In the genomic region with DNA sequence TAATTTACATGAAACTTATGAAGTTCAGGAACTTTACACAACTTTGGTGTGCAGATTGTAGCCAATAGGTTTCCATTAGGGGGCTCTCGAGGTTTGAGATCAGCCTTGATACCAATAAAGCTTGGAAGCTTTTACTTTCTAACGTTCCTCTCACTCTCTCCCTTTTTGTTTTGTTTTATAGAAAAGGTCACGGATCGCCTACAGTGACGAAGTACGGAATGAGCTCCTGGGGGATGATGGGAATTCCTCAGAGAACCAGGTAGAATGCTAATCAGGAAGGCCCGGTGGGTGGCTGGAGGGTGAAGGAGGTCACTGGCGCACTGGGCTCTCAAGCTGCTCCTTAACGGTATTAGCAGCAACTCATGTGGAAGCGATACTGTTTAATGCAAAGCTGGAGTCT, we compare ENCODE assay signal across 19 cellular contexts.
DNase-seq lines count a peak whose midpoint lies in the region; ATAC-seq, FAIRE-seq and TF ChIP-seq lines count a peak whose summit lies in the region.
"Had no signal": no experiment of that assay in that cellular context is flagged by ENCODE, and none has a peak within 500 bp of the region (broad histone marks: within the 10 kb centered on the region; RNA-seq: fewer than 3 reads in every experiment).

No MANE protein-coding gene starts in this region.

- intact Hi-C loops in activated naive CD4-positive, alpha-beta T cell treated with anti-CD3 and anti-CD28 coated beads for 36 hours (cut with micrococcal nuclease): loop anchor here (1.0 to 5.0 kb wide), 3 partner anchors 66 to 700 kb away; no protein-coding TSS in a partner anchor

- H3K27me3 Mint-ChIP-seq in activated naive CD4-positive, alpha-beta T cell treated with anti-CD3 and anti-CD28 coated beads for 36 hours (ENCODE audit: low read depth): no peaks in the 10 kb centered on the region
- H3K27me3 Mint-ChIP-seq in T-cell: no peaks in the 10 kb centered on the region
- H3K27me3 Mint-ChIP-seq in effector memory CD8-positive, alpha-beta T cell: no peaks in the 10 kb centered on the region
- H3K27me3 Mint-ChIP-seq in activated T-cell treated with anti-CD3 and anti-CD28 coated beads, Interleukin-2, amount 50 U/mL, for 72 hours (ENCODE audit: low read depth): no peaks in the 10 kb centered on the region
- H3K27me3 Mint-ChIP-seq: CD4-positive, alpha-beta T cell had no signal

- H2AK5ac ChIP-seq in H1 (ENCODE audit: low read depth, low read length): no peak overlapping the region
- no peak overlapping the region for H2AK5ac ChIP-seq in mesendoderm (ENCODE audit: low read length)

- CTCF ChIA-PET in HEK293T (lab: Yijun Ruan, JAX) (interaction anchor here (1.1 kb wide), 1 partner anchor 12 kb away, joined by 3 read pairs; no protein-coding TSS in a partner anchor), H1 (lab: Charles Lee; ENCODE audit: partially characterized antibody) (interaction anchor here (0.7 to 1.6 kb wide), 8 partner anchors 19 to 994 kb away, joined by 3 read pairs; no protein-coding TSS in a partner anchor), T-cell (lab: Charles Lee) (no interaction called here)
- CTCF ChIA-PET in activated naive CD4-positive, alpha-beta T cell treated with anti-CD3 and anti-CD28 coated beads for 36 hours (lab: Charles Lee): interaction anchor here (0.6 to 0.7 kb wide), 2 partner anchors 55 to 858 kb away, joined by 3 read pairs; no protein-coding TSS in a partner anchor

- no peak overlapping the region for H2BK12ac ChIP-seq in H1 (ENCODE audit: low read depth, low read length)

- H3K27ac ChIP-seq in H1 (ENCODE audit: low read depth, low read length) (no peak overlapping the region), mesendoderm (ENCODE audit: low read depth, low read length) (no peak overlapping the region), subcutaneous abdominal adipose tissue (ENCODE audit: low read depth, low read length) (no peak overlapping the region)
- H3K27ac ChIP-seq: heart left ventricle had no signal

- no peak overlapping the region for H3K56ac ChIP-seq in H1 (replicated peaks; ENCODE audit: insufficient read length, low read depth, low read length)
- no peak overlapping the region for H3K56ac ChIP-seq in mesendoderm (ENCODE audit: low read length)

- H3K4ac ChIP-seq in H1 (replicated peaks; ENCODE audit: insufficient read length, low read depth, low read length) (no peak overlapping the region), mesendoderm (ENCODE audit: low read depth, low read length) (no peak overlapping the region)

- POLR2A ChIA-PET in HEK293T (lab: Yijun Ruan, JAX): no interaction called here
- POLR2A ChIA-PET in H1 (lab: Charles Lee; ENCODE audit: partially characterized antibody): no interaction called here
- POLR2A ChIA-PET in T-cell (lab: Charles Lee): no interaction called here

- H3K4me3 Mint-ChIP-seq in activated naive CD4-positive, alpha-beta T cell treated with anti-CD3 and anti-CD28 coated beads for 36 hours: no peak overlapping the region
- H3K4me3 Mint-ChIP-seq in T-cell: no peak overlapping the region
- H3K4me3 Mint-ChIP-seq in effector memory CD8-positive, alpha-beta T cell: no peak overlapping the region
- H3K4me3 Mint-ChIP-seq in activated T-cell treated with anti-CD3 and anti-CD28 coated beads, Interleukin-2, amount 50 U/mL, for 72 hours: no peak overlapping the region
- H3K4me3 Mint-ChIP-seq: activated naive CD8-positive, alpha-beta T cell treated with anti-CD3 and anti-CD28 coated beads, Interleukin-2, amount 50 U/mL, for 24 hours; CD4-positive, alpha-beta T cell had no signal

- no peak for ATAC-seq in T-cell (replicated peaks in 1 of 4)
- ATAC-seq in effector memory CD8-positive, alpha-beta T cell (replicated peaks): no peak
- no peak for ATAC-seq in activated T-cell treated with anti-CD3 and anti-CD28 coated beads, Interleukin-2, amount 50 U/mL, for 72 hours (replicated peaks in 1 of 2)
- ATAC-seq: heart left ventricle, HepG2 had no signal

- H3K9ac ChIP-seq in H1 (replicated peaks in 1 of 4; ENCODE audit: extremely low read depth in 1 of 4, low read depth in 3 of 4, low read length in 3 of 4) (no peak overlapping the region), mesendoderm (ENCODE audit: low read length) (no peak overlapping the region), subcutaneous abdominal adipose tissue (ENCODE audit: low read length in 5 of 5) (peak overlapping the region in 2 of 5 donors; percentile 26)

- TF ChIP-seq CTCF in H1 (IDR thresholded peaks at IDR 0.05; ENCODE audit: control extremely low read depth in 1 of 3, insufficient read depth in 1 of 3, low read depth in 1 of 3, low read length in 3 of 3): no peak

- H3K9me3 ChIP-seq in H1 (ENCODE audit: insufficient read depth in 2 of 2, low read depth in 1 of 2, low read length in 1 of 2) (no peaks in the 10 kb centered on the region), subcutaneous abdominal adipose tissue (ENCODE audit: control insufficient read depth in 5 of 5, low read length in 5 of 5) (no peaks in the 10 kb centered on the region)
- H3K9me3 ChIP-seq: heart left ventricle had no signal

- no peaks in the 10 kb centered on the region; the same call in 1 of the 2 replicates for H3K79me1 ChIP-seq in H1 (ENCODE audit: low read depth, low read length)
- no peaks in the 10 kb centered on the region for H3K79me1 ChIP-seq in mesendoderm (ENCODE audit: low read length)

- no peak overlapping the region for H3K18ac ChIP-seq in H1 (ENCODE audit: extremely low read depth, low read length)
- H3K18ac ChIP-seq in mesendoderm (ENCODE audit: low read length): no peak overlapping the region

- H3K36me3 ChIP-seq in H1 (ENCODE audit: control insufficient read depth in 2 of 4, insufficient read depth in 4 of 4, low read length in 3 of 4): no peaks in the 10 kb centered on the region
- no peaks in the 10 kb centered on the region for H3K36me3 ChIP-seq in mesendoderm (ENCODE audit: control insufficient read depth, insufficient read depth, low read length)
- H3K36me3 ChIP-seq in subcutaneous abdominal adipose tissue (ENCODE audit: control insufficient read depth in 5 of 5, insufficient read depth in 5 of 5, low read length in 5 of 5): no peaks in the 10 kb centered on the region

- H3K9me3 Mint-ChIP-seq in activated naive CD4-positive, alpha-beta T cell treated with anti-CD3 and anti-CD28 coated beads for 36 hours: no peaks in the 10 kb centered on the region
- H3K9me3 Mint-ChIP-seq in T-cell: no peaks in the 10 kb centered on the region
- H3K9me3 Mint-ChIP-seq in effector memory CD8-positive, alpha-beta T cell: no peaks in the 10 kb centered on the region
- H3K9me3 Mint-ChIP-seq in activated T-cell treated with anti-CD3 and anti-CD28 coated beads, Interleukin-2, amount 50 U/mL, for 72 hours: no peaks in the 10 kb centered on the region
- H3K9me3 Mint-ChIP-seq: CD4-positive, alpha-beta T cell had no signal

- H4K20me1 ChIP-seq in H1 (replicated peaks in 1 of 2; ENCODE audit: control insufficient read depth in 1 of 2, insufficient read depth in 2 of 2, low read length in 2 of 2): no peaks in the 10 kb centered on the region

- peak overlapping the region; percentile 47; the same call in 1 of the 2 replicates for H2AFZ ChIP-seq in H1 (ENCODE audit: low read length)

- peaks cover 40% of the 10 kb centered on the region for H3K4me1 Mint-ChIP-seq in activated naive CD4-positive, alpha-beta T cell treated with anti-CD3 and anti-CD28 coated beads for 36 hours (ENCODE audit: low read depth)
- H3K4me1 Mint-ChIP-seq in T-cell: peaks cover 14 to 33% (median 24%) of the 10 kb centered on the region in 3 donors
- H3K4me1 Mint-ChIP-seq in effector memory CD8-positive, alpha-beta T cell (ENCODE audit: low read depth in 2 of 2): peaks cover 12 to 27% of the 10 kb centered on the region in 2 donors
- H3K4me1 Mint-ChIP-seq in activated T-cell treated with anti-CD3 and anti-CD28 coated beads, Interleukin-2, amount 50 U/mL, for 72 hours (ENCODE audit: low read depth): peaks cover 54% of the 10 kb centered on the region

- peak; percentile 33 for DNase-seq in HEK293T (ENCODE audit: extremely low spot score)
- DNase-seq in H1 (ENCODE audit: low read depth in 1 of 2, low spot score in 2 of 2): peak in 1 of 2 experiments; percentile 5
- peak; percentile 67 for DNase-seq in mesendoderm
- DNase-seq in activated naive CD4-positive, alpha-beta T cell treated with anti-CD3 and anti-CD28 coated beads for 36 hours: no peak
- DNase-seq in T-cell: no peak
- DNase-seq in effector memory CD8-positive, alpha-beta T cell: no peak
- no peak for DNase-seq in activated T-cell treated with anti-CD3 and anti-CD28 coated beads, Interleukin-2, amount 50 U/mL, for 72 hours
- DNase-seq: activated CD4-positive, alpha-beta T cell treated with anti-CD3 and anti-CD28 coated beads, Interleukin-2, amount 50 U/mL, for 1 hour; activated naive CD8-positive, alpha-beta T cell treated with anti-CD3 and anti-CD28 coated beads, Interleukin-2, amount 50 U/mL, for 24 hours; activated T-cell treated with anti-CD3 and anti-CD28 coated beads, Interleukin-2, amount 50 U/mL, for 1 hour; CD4-positive, alpha-beta T cell; erythroblast; heart left ventricle; NCI-H2171 treated with DMSO at 0.1 percent for 48 hours; NK-92 treated with Interleukin-12 subunit alpha and Interleukin-12 subunit beta, amount 100 ng/mL, for 24 hours; Right ventricle myocardium superior had no signal

- H3K79me2 ChIP-seq in H1 (ENCODE audit: control insufficient read depth in 1 of 2, insufficient read depth in 2 of 2, low read length in 2 of 2) (no peaks in the 10 kb centered on the region), mesendoderm (ENCODE audit: control insufficient read depth, insufficient read depth, low read length) (no peaks in the 10 kb centered on the region)

- H3K27ac Mint-ChIP-seq in activated naive CD4-positive, alpha-beta T cell treated with anti-CD3 and anti-CD28 coated beads for 36 hours: no peak overlapping the region
- no peak overlapping the region for H3K27ac Mint-ChIP-seq in T-cell
- H3K27ac Mint-ChIP-seq in effector memory CD8-positive, alpha-beta T cell: peak overlapping the region in 1 of 2 donors; percentile 91
- H3K27ac Mint-ChIP-seq in activated T-cell treated with anti-CD3 and anti-CD28 coated beads, Interleukin-2, amount 50 U/mL, for 72 hours: no peak overlapping the region
- H3K27ac Mint-ChIP-seq: activated naive CD8-positive, alpha-beta T cell treated with anti-CD3 and anti-CD28 coated beads, Interleukin-2, amount 50 U/mL, for 24 hours; CD4-positive, alpha-beta T cell had no signal

- no peaks in the 10 kb centered on the region for H3K23me2 ChIP-seq in H1 (ENCODE audit: low read depth, low read length)

- H2BK5ac ChIP-seq in H1 (ENCODE audit: low read depth, low read length): no peak overlapping the region
- no peak overlapping the region for H2BK5ac ChIP-seq in mesendoderm (ENCODE audit: low read length)

- TF ChIP-seq RAD21 in H1 (IDR thresholded peaks at IDR 0.05 in 1 of 2, conservative IDR thresholded peaks at IDR 0.05 in 1 of 2; ENCODE audit: low read depth in 2 of 2, low read length in 2 of 2): peak in 1 of 2 experiments; percentile 15; a peak in 1 of 4 replicates

- WGBS in H1 (ENCODE audit: extremely low coverage in 1 of 2, insufficient coverage in 1 of 2, insufficient read length in 1 of 2, insufficient replicate concordance in 2 of 2, low coverage in 1 of 2, low lambda C conversion rate in 2 of 2, missing lambda C conversion rate in 1 of 2), 2 experiments: 30% methylated on average over 10 of the region's 10 CpGs; no CpG with 5 or more reads in 1 of the 2 experiments
- WGBS in mesendoderm (ENCODE audit: extremely low coverage, insufficient coverage, low lambda C conversion rate): no CpG with 5 or more reads among the region's 10 CpGs

- H2BK20ac ChIP-seq in H1 (ENCODE audit: low read length): no peak overlapping the region

- no peak overlapping the region for H2BK120ac ChIP-seq in H1 (replicated peaks; ENCODE audit: low read depth, low read length)
- H2BK120ac ChIP-seq in mesendoderm (ENCODE audit: low read depth, low read length): no peak overlapping the region

- H4K91ac ChIP-seq in H1 (replicated peaks; ENCODE audit: insufficient read length, low read length): no peak overlapping the region

- no peak overlapping the region for H2BK15ac ChIP-seq in H1 (ENCODE audit: low read length)
- H2BK15ac ChIP-seq in mesendoderm (replicated peaks; ENCODE audit: low read depth): no peak overlapping the region

- H3K27me3 ChIP-seq in H1 (replicated peaks in 1 of 4; ENCODE audit: control insufficient read depth in 3 of 4, extremely low read depth in 1 of 4, insufficient read depth in 3 of 4, low read length in 3 of 4): no peaks in the 10 kb centered on the region
- H3K27me3 ChIP-seq in mesendoderm (ENCODE audit: insufficient read depth, low read length, poor library complexity): no peaks in the 10 kb centered on the region
- H3K27me3 ChIP-seq in subcutaneous abdominal adipose tissue (ENCODE audit: control insufficient read depth in 5 of 5, insufficient read depth in 4 of 5, low read length in 5 of 5): no peaks in the 10 kb centered on the region
- H3K27me3 ChIP-seq: heart left ventricle had no signal

- H3K14ac ChIP-seq in H1 (ENCODE audit: insufficient read length): no peak overlapping the region

- peaks cover 9% of the 10 kb centered on the region for H3K36me3 Mint-ChIP-seq in activated naive CD4-positive, alpha-beta T cell treated with anti-CD3 and anti-CD28 coated beads for 36 hours (ENCODE audit: low read depth)
- H3K36me3 Mint-ChIP-seq in T-cell: peaks cover 27% of the 10 kb centered on the region
- peaks cover 12% of the 10 kb centered on the region for H3K36me3 Mint-ChIP-seq in effector memory CD8-positive, alpha-beta T cell (ENCODE audit: insufficient read depth)
- H3K36me3 Mint-ChIP-seq in activated T-cell treated with anti-CD3 and anti-CD28 coated beads, Interleukin-2, amount 50 U/mL, for 72 hours (ENCODE audit: insufficient read depth in 2 of 2): peaks cover 2 to 6% of the 10 kb centered on the region in 2 donors

- H4K8ac ChIP-seq in H1 (ENCODE audit: extremely low read depth, insufficient read depth, low read length) (no peak overlapping the region), mesendoderm (ENCODE audit: low read depth, low read length) (no peak overlapping the region)

- no peak for TF ChIP-seq EP300 in H1 (IDR thresholded peaks at IDR 0.05; ENCODE audit: borderline replicate concordance in 1 of 2, low read depth in 2 of 2, low read length in 2 of 2)

- H3K4me2 ChIP-seq in H1 (ENCODE audit: insufficient read depth in 1 of 2, low read depth in 2 of 2, low read length in 2 of 2) (peak overlapping the region; percentile 27 to 33; a peak in 2 of 4 replicates), mesendoderm (ENCODE audit: low read length) (no peak overlapping the region)

- no peak for TF ChIP-seq POLR2A in H1 (IDR thresholded peaks at IDR 0.05; ENCODE audit: control extremely low read depth in 1 of 2, low read depth in 2 of 2, low read length in 2 of 2)

- H3K4me3 ChIP-seq in H1 (ENCODE audit: extremely low read depth in 1 of 4, insufficient read depth in 2 of 4, low read depth in 3 of 4, low read length in 4 of 4) (peak overlapping the region in 1 of 4 experiments; percentile 13; a peak in 1 of 8 replicates), mesendoderm (ENCODE audit: low read length) (no peak overlapping the region), subcutaneous abdominal adipose tissue (ENCODE audit: low read depth in 1 of 5, low read length in 5 of 5) (peak overlapping the region; percentile 4 to 61 (median 47))
- H3K4me3 ChIP-seq: GM12878, heart left ventricle had no signal

- no peaks in the 10 kb centered on the region; a peak in 1 of 7 replicates for H3K4me1 ChIP-seq in H1 (replicated peaks in 1 of 4; ENCODE audit: control insufficient read depth in 3 of 4, insufficient read depth in 4 of 4, low read length in 3 of 4)
- H3K4me1 ChIP-seq in mesendoderm (ENCODE audit: control insufficient read depth, low read depth, low read length): no peaks in the 10 kb centered on the region
- H3K4me1 ChIP-seq in subcutaneous abdominal adipose tissue (ENCODE audit: control insufficient read depth in 5 of 5, insufficient read depth in 5 of 5, low read length in 5 of 5): peaks cover 0 to 5% (median 0%) of the 10 kb centered on the region in 5 donors

- FAIRE-seq in H1 (lab: Jason Lieb, UNC): peak; percentile 81
- FAIRE-seq: GM12878, HepG2 had no signal

- no peak overlapping the region for H4K5ac ChIP-seq in H1 (ENCODE audit: insufficient read length, low read depth, low read length)
- no peak overlapping the region for H4K5ac ChIP-seq in mesendoderm (ENCODE audit: low read length)

- H3K23ac ChIP-seq in H1 (ENCODE audit: insufficient read length) (no peak overlapping the region), mesendoderm (ENCODE audit: low read length) (no peak overlapping the region)

Comparison
In these comparisons a context has a peak if more than half of its experiments do, and no peak if none do; other contexts are left out.
1. DNase-seq: peak in HEK293T (single experiment) and mesendoderm (single experiment); none in activated naive CD4-positive, alpha-beta T cell treated with anti-CD3 and anti-CD28 coated beads for 36 hours (single experiment), T-cell (0 of 34), effector memory CD8-positive, alpha-beta T cell (0 of 3) and activated T-cell treated with anti-CD3 and anti-CD28 coated beads, Interleukin-2, amount 50 U/mL, for 72 hours (0 of 2).
2. CTCF ChIA-PET loops: an anchor here in HEK293T (1.1 kb wide), H1 (0.7 to 1.6 kb wide) and activated naive CD4-positive, alpha-beta T cell treated with anti-CD3 and anti-CD28 coated beads for 36 hours (0.6 to 0.7 kb wide); none called in T-cell.